Comparison of ENCODE assay signal across 12 cellular contexts in genomic region chr14:104361921-104362681, GRCh38.
"Had no signal": no experiment of that assay in that cellular context is flagged by ENCODE, and none has a peak within 500 bp of the region (broad histone marks: within the 10 kb centered on the region; RNA-seq: fewer than 3 reads in every experiment).

No MANE protein-coding gene starts in this region.

- H3K4me1 ChIP-seq: neural progenitor cell, pancreas, testis had no signal

- H3K27ac ChIP-seq: neural progenitor cell, pancreas, testis had no signal

- DNase-seq: activated T-cell treated with anti-CD3 and anti-CD28 coated beads, Interleukin-2, amount 50 U/mL, for 48 hours; immature natural killer cell; midbrain; SIG-M5; stimulated activated CD4-positive, alpha-beta T cell treated with anti-CD3 and anti-CD28 coated beads, Interleukin-12 subunit alpha, Interleukin-12 subunit beta, amount 100 ng/mL, for 4 hours; stimulated activated naive CD8-positive, alpha-beta T cell treated with anti-CD3 and anti-CD28 coated beads, Interleukin-15, Interleukin-2, amounts not matched to agents 100 U/mL and 50 U/mL, for 24 hours; testis had no signal

- H3K4me2 ChIP-seq: neural progenitor cell had no signal

- H3K27me3 ChIP-seq: neural progenitor cell, pancreas, testis had no signal

- H3K4me3 ChIP-seq: neural progenitor cell, pancreas, testis had no signal

- FAIRE-seq: endometrium, pancreas had no signal

- H3K9me3 ChIP-seq: pancreas, testis had no signal

- H3K9ac ChIP-seq: neural progenitor cell had no signal

- H2AFZ ChIP-seq: neural progenitor cell had no signal

- H3K36me3 ChIP-seq: neural progenitor cell, pancreas had no signal

- ATAC-seq: esophagus mucosa; left lobe of liver; pancreas; stimulated activated naive CD8-positive, alpha-beta T cell treated with anti-CD3 and anti-CD28 coated beads, Interleukin-15, Interleukin-2, amounts not matched to agents 100 U/mL and 50 U/mL, for 24 hours had no signal
